9 cellular contexts compared by ENCODE assay signal in genomic region chr17:18412001-18412538, GRCh38. TPM values are rescaled to one million over a fixed set of nuclear protein-coding genes. Genes with fewer than 3 reads are reported as not detected.
DNase-seq lines count a peak whose midpoint lies in the region; ATAC-seq, FAIRE-seq and TF ChIP-seq lines count a peak whose summit lies in the region.
"Not testable (repeated sequence)": the region's sequence is repeated elsewhere in the genome, so short reads cannot be mapped to it uniquely, and the experiment has no call there.
"Had no signal": no experiment of that assay in that cellular context is flagged by ENCODE, and none has a peak within 500 bp of the region (broad histone marks: within the 10 kb centered on the region; RNA-seq: fewer than 3 reads in every experiment).

No MANE protein-coding gene starts in this region.

- peak; percentile 66 for ATAC-seq in GM18505 (IDR thresholded peaks at IDR 0.05; ENCODE audit: unreplicated experiment)
- ATAC-seq in GM21619 (IDR thresholded peaks at IDR 0.05; ENCODE audit: unreplicated experiment), result peak; percentile 60
- ATAC-seq in HG03139 (IDR thresholded peaks at IDR 0.05; ENCODE audit: unreplicated experiment), result peak; percentile 66
- peak; percentile 86 for ATAC-seq in RWPE2 (ENCODE audit: low read depth)
- ATAC-seq in left ventricle myocardium superior, result peak; percentile 93
- ATAC-seq in omental fat pad (ENCODE audit: low FRiP score), result peak; percentile 80

- not testable (repeated sequence) for DNase-seq in RWPE2 (ENCODE audit: low spot score); astrocyte of the cerebellum (ENCODE audit: low read depth); left ventricle myocardium superior; omental fat pad (ENCODE audit: low spot score); urothelium cell line (ENCODE audit: low spot score)

- H3K4me1 ChIP-seq in RWPE2 (ENCODE audit: insufficient read depth, poor library complexity, severe bottlenecking), result not testable (repeated sequence)

- peak; percentile 92 for FAIRE-seq in urothelium cell line (lab: Jason Lieb, UNC)

- H3K27me3 ChIP-seq in RWPE2 (ENCODE audit: insufficient read depth, poor library complexity, severe bottlenecking), result not testable (repeated sequence)

- not testable (repeated sequence) for TF ChIP-seq CTCF in RWPE2 (IDR thresholded peaks at IDR 0.05; ENCODE audit: poor library complexity, severe bottlenecking); astrocyte of the cerebellum (IDR thresholded peaks at IDR 0.05; ENCODE audit: low read depth, low read length, missing control alignments); omental fat pad (IDR thresholded peaks at IDR 0.05)

- in situ Hi-C loops in astrocyte of the cerebellum (cut with HindIII; ENCODE audit: low sequenced_read_pairs), result not testable (repeated sequence)

- H3K9me3 ChIP-seq in RWPE2 (ENCODE audit: severe bottlenecking), result not testable (repeated sequence)

- not testable (repeated sequence) for TF ChIP-seq POLR2A in GM18505 (IDR thresholded peaks at IDR 0.05; ENCODE audit: borderline replicate concordance, extremely low read depth, insufficient read depth, insufficient read length)

- intact Hi-C loops in left ventricle myocardium superior (cut with micrococcal nuclease), result not testable (repeated sequence)

- not testable (repeated sequence) for H3K36me3 ChIP-seq in RWPE2 (ENCODE audit: low read depth)

- H3K4me3 ChIP-seq in RWPE2 (ENCODE audit: severe bottlenecking), result not testable (repeated sequence)
- peak overlapping the region; percentile 54 for H3K4me3 ChIP-seq in astrocyte of the cerebellum (ENCODE audit: low read depth, low read length)

- H3K27ac ChIP-seq in RWPE2 (ENCODE audit: poor library complexity, severe bottlenecking), result peak overlapping the region; percentile 70

RNA-seq across cellular contexts. Expression of gene EVPLL, which starts 34.5 kb away (rescaled TPM):
- total RNA-seq in left ventricle myocardium superior (not detected), omental fat pad (under 1 TPM in 2 of 4 donors, not detected in 2; 0.36 to 0.37 TPM)
- total RNA-seq: SJSA1 had no signal

RNA-seq across cellular contexts. Expression of gene SHMT1, which starts 48.7 kb away (rescaled TPM):
- 8.4 TPM for total RNA-seq in left ventricle myocardium superior
- total RNA-seq in omental fat pad, result 100 to 1,000 TPM in 2 of 4 donors, 10 to 100 TPM in 2; 59.3 to 108 (median 102) TPM
